ENCODE assay signal across 15 cellular contexts in genomic region chr2:99404800-99405669, GRCh38.
A peak's percentile ranks its signal among the peaks of the same experiment; 100 is the strongest.
DNase-seq lines count a peak whose midpoint lies in the region; ATAC-seq, FAIRE-seq and TF ChIP-seq lines count a peak whose summit lies in the region.
"Had no signal": no experiment of that assay in that cellular context is flagged by ENCODE, and none has a peak within 500 bp of the region (broad histone marks: within the 10 kb centered on the region; RNA-seq: fewer than 3 reads in every experiment).

No MANE protein-coding gene starts in this region.

- no peak for DNase-seq in endothelial cell of umbilical vein (ENCODE audit: low read depth, low spot score)
- no peak for DNase-seq in mesothelial cell of epicardium (ENCODE audit: low spot score in 2 of 2, unreplicated experiment in 2 of 2)
- no peak for DNase-seq in NCI-H1092 treated with DMSO at 0.1 percent for 48 hours (lab: John Stamatoyannopoulos, UW)
- DNase-seq in effector memory CD8-positive, alpha-beta T cell = no peak
- DNase-seq in MV-4-11 (lab: John Stamatoyannopoulos, UW) = no peak
- DNase-seq in neural progenitor cell (ENCODE audit: low spot score) = no peak
- DNase-seq: activated naive CD8-positive, alpha-beta T cell treated with anti-CD3 and anti-CD28 coated beads, Interleukin-2, amount 10 ng/mL, durations not matched to agents 7 days and 5 days; NCI-H1930; retina; stimulated activated CD4-positive, alpha-beta T cell treated with anti-CD3 and anti-CD28 coated beads, Interleukin-2, amount 100 ng/mL, for 24 hours; transverse colon had no signal

- peaks cover 9% of the 10 kb centered on the region for H3F3A ChIP-seq in neural progenitor cell (ENCODE audit: low read depth)

- TF ChIP-seq POLR2A in endothelial cell of umbilical vein (IDR thresholded peaks at IDR 0.05; ENCODE audit: low read depth, low read length) = peak; percentile 36

- BruUV-seq in endothelial cell of umbilical vein (replicated peaks; lab: Mats Ljungman, UMichigan) = no TSS peak

- H3K36me3 Mint-ChIP-seq in mesothelial cell of epicardium (peaks cover 20% of the 10 kb centered on the region), neural progenitor cell (peaks cover 27% of the 10 kb centered on the region)
- H3K36me3 Mint-ChIP-seq in effector memory CD8-positive, alpha-beta T cell (ENCODE audit: insufficient read depth) = peaks cover 41% of the 10 kb centered on the region

- peak overlapping the region; percentile 53; the same call in 1 of the 2 replicates for H3K27ac ChIP-seq in C4-2B
- H3K27ac ChIP-seq in HUES48 (ENCODE audit: low read depth, low read length) = peak overlapping the region; percentile 40
- H3K27ac ChIP-seq in endothelial cell of umbilical vein (ENCODE audit: insufficient read depth, low read depth, low read length) = no peak overlapping the region
- no peak overlapping the region for H3K27ac ChIP-seq in neural progenitor cell
- H3K27ac ChIP-seq: HL-60, transverse colon had no signal

- H3K9me3 ChIP-seq in HUES48 (ENCODE audit: control insufficient read depth, insufficient read depth, low read length) = no peaks in the 10 kb centered on the region
- no peaks in the 10 kb centered on the region for H3K9me3 ChIP-seq in endothelial cell of umbilical vein (replicated peaks; ENCODE audit: control insufficient read depth, insufficient read depth, low read length)
- H3K9me3 ChIP-seq in neural progenitor cell (ENCODE audit: low read depth) = no peaks in the 10 kb centered on the region
- H3K9me3 ChIP-seq: transverse colon had no signal

- no peaks in the 10 kb centered on the region for H4K20me1 ChIP-seq in endothelial cell of umbilical vein (replicated peaks; ENCODE audit: control insufficient read depth, extremely low read depth, insufficient read depth, low read length)
- peaks cover 19% of the 10 kb centered on the region for H4K20me1 ChIP-seq in neural progenitor cell (ENCODE audit: low read depth)

- CTCF ChIA-PET in endothelial cell of umbilical vein (lab: Charles Lee) = interaction anchor here (1.2 kb wide), 1 partner anchor 31 kb away, joined by 4 read pairs; no protein-coding TSS in a partner anchor

- H3K36me3 ChIP-seq in HUES48 (ENCODE audit: control insufficient read depth, insufficient read depth, low read length) (peaks cover 87% of the 10 kb centered on the region), endothelial cell of umbilical vein (ENCODE audit: control insufficient read depth in 2 of 2, extremely low read depth in 1 of 2, insufficient read depth in 2 of 2, low read length in 2 of 2) (peaks cover 20 to 32% of the 10 kb centered on the region in 2 experiments), neural progenitor cell (peaks cover 17% of the 10 kb centered on the region)

- H3K9me1 ChIP-seq in endothelial cell of umbilical vein (replicated peaks; ENCODE audit: control insufficient read depth, extremely low read depth, insufficient read depth, low read length) = no peaks in the 10 kb centered on the region

- no peak for FAIRE-seq in endothelial cell of umbilical vein (lab: Jason Lieb, UNC)
- FAIRE-seq: D721Med had no signal

- H3K27me3 ChIP-seq in HUES48 (ENCODE audit: control insufficient read depth, insufficient read depth, low read length) (no peaks in the 10 kb centered on the region), endothelial cell of umbilical vein (ENCODE audit: control insufficient read depth in 2 of 2, insufficient read depth in 2 of 2, low read length in 2 of 2) (no peaks in the 10 kb centered on the region), neural progenitor cell (no peaks in the 10 kb centered on the region)
- H3K27me3 ChIP-seq: transverse colon had no signal

- intact Hi-C loops in endothelial cell of umbilical vein (cut with micrococcal nuclease) = loop anchor here (5.0 kb wide), 1 partner anchor 87 kb away; the partner anchor contains the start of gene REV1

- H3K4me3 ChIP-seq in HUES48 (ENCODE audit: low read depth, low read length) (no peak overlapping the region), endothelial cell of umbilical vein (replicated peaks in 1 of 3; ENCODE audit: insufficient read depth in 1 of 3, low read depth in 1 of 3, low read length in 3 of 3) (no peak overlapping the region), neural progenitor cell (no peak overlapping the region)
- H3K4me3 ChIP-seq: transverse colon had no signal

- TF ChIP-seq CTCF in C4-2B (conservative IDR thresholded peaks at IDR 0.05) (no peak), endothelial cell of umbilical vein (IDR thresholded peaks at IDR 0.05; ENCODE audit: extremely low read depth in 1 of 2, insufficient read depth in 1 of 2, low read depth in 1 of 2, low read length in 2 of 2) (no peak), mesothelial cell of epicardium (IDR thresholded peaks at IDR 0.05; ENCODE audit: unreplicated experiment) (no peak), neural progenitor cell (IDR thresholded peaks at IDR 0.05) (no peak)

- H3K4me1 ChIP-seq in HUES48 (ENCODE audit: control insufficient read depth, insufficient read depth, low read length) (peaks cover 19% of the 10 kb centered on the region), endothelial cell of umbilical vein (ENCODE audit: control insufficient read depth, extremely low read depth, insufficient read depth, low read length) (no peaks in the 10 kb centered on the region), neural progenitor cell (no peaks in the 10 kb centered on the region)
- H3K4me1 ChIP-seq: transverse colon had no signal

- H3K4me1 Mint-ChIP-seq in mesothelial cell of epicardium (peaks cover 16% of the 10 kb centered on the region), neural progenitor cell (peaks cover 23% of the 10 kb centered on the region)
- H3K4me1 Mint-ChIP-seq in effector memory CD8-positive, alpha-beta T cell (ENCODE audit: low read depth in 2 of 2) = no peaks in the 10 kb centered on the region

- H3K4me3 Mint-ChIP-seq in mesothelial cell of epicardium (no peak overlapping the region), neural progenitor cell (no peak overlapping the region)
- H3K4me3 Mint-ChIP-seq in effector memory CD8-positive, alpha-beta T cell = no peak overlapping the region
- H3K4me3 Mint-ChIP-seq: activated naive CD8-positive, alpha-beta T cell treated with anti-CD3 and anti-CD28 coated beads, Interleukin-2, amount 10 ng/mL, durations not matched to agents 7 days and 5 days had no signal

- dilution Hi-C loops in endothelial cell of umbilical vein (cut with MboI; ENCODE audit: extremely low pct_ligation_motif_present, low sequenced_read_pairs) = no loop called here

- H3K9ac ChIP-seq in HUES48 (ENCODE audit: low read depth, low read length) (no peak overlapping the region), endothelial cell of umbilical vein (replicated peaks; ENCODE audit: extremely low read depth, insufficient read depth, low read length) (no peak overlapping the region), neural progenitor cell (no peak overlapping the region)

- H3K79me2 ChIP-seq in endothelial cell of umbilical vein (ENCODE audit: control insufficient read depth, insufficient read depth, low read length) (no peaks in the 10 kb centered on the region), neural progenitor cell (ENCODE audit: low read depth) (no peaks in the 10 kb centered on the region)

- no peak overlapping the region for H3K4me2 ChIP-seq in endothelial cell of umbilical vein (ENCODE audit: insufficient read depth, low read length)
- no peak overlapping the region for H3K4me2 ChIP-seq in neural progenitor cell

- H3K9me3 Mint-ChIP-seq in mesothelial cell of epicardium (no peaks in the 10 kb centered on the region), neural progenitor cell (no peaks in the 10 kb centered on the region)
- no peaks in the 10 kb centered on the region for H3K9me3 Mint-ChIP-seq in effector memory CD8-positive, alpha-beta T cell
- H3K9me3 Mint-ChIP-seq: activated naive CD8-positive, alpha-beta T cell treated with anti-CD3 and anti-CD28 coated beads, Interleukin-2, amount 10 ng/mL, durations not matched to agents 7 days and 5 days had no signal

- POLR2A ChIA-PET in endothelial cell of umbilical vein (lab: Charles Lee) = no interaction called here

- H3K27ac Mint-ChIP-seq in mesothelial cell of epicardium (peak overlapping the region; percentile 43), neural progenitor cell (no peak overlapping the region)
- H3K27ac Mint-ChIP-seq in effector memory CD8-positive, alpha-beta T cell = no peak overlapping the region
- H3K27ac Mint-ChIP-seq: activated naive CD8-positive, alpha-beta T cell treated with anti-CD3 and anti-CD28 coated beads, Interleukin-2, amount 10 ng/mL, durations not matched to agents 7 days and 5 days had no signal

- H2AFZ ChIP-seq in endothelial cell of umbilical vein (ENCODE audit: low read depth, low read length) (no peak overlapping the region), neural progenitor cell (replicated peaks) (no peak overlapping the region)

- no peaks in the 10 kb centered on the region for H3K27me3 Mint-ChIP-seq in mesothelial cell of epicardium (ENCODE audit: low read depth)
- H3K27me3 Mint-ChIP-seq in effector memory CD8-positive, alpha-beta T cell = no peaks in the 10 kb centered on the region
- H3K27me3 Mint-ChIP-seq in neural progenitor cell (ENCODE audit: insufficient read depth, low read depth) = peaks cover 6% of the 10 kb centered on the region
- H3K27me3 Mint-ChIP-seq: activated naive CD8-positive, alpha-beta T cell treated with anti-CD3 and anti-CD28 coated beads, Interleukin-2, amount 10 ng/mL, durations not matched to agents 7 days and 5 days had no signal

- no peak for ATAC-seq in effector memory CD8-positive, alpha-beta T cell (replicated peaks)

TF ChIP-seq in endothelial cell of umbilical vein, 7 proteins besides CTCF, POLR2A, EP300 and RAD21:
- TF ChIP-seq MAX (IDR thresholded peaks at IDR 0.05; ENCODE audit: insufficient read depth, insufficient read length) (no peak), GATA2 (IDR thresholded peaks at IDR 0.05; ENCODE audit: insufficient read depth, insufficient read length, low read depth, low read length) (no peak), MYC (IDR thresholded peaks at IDR 0.05; ENCODE audit: low read depth, low read length) (no peak), FOS (IDR thresholded peaks at IDR 0.05; ENCODE audit: borderline replicate concordance, insufficient read depth, low read length) (no peak), POLR2AphosphoS5 (IDR thresholded peaks at IDR 0.05; ENCODE audit: insufficient read depth, low read depth, low read length) (no peak), JUN (IDR thresholded peaks at IDR 0.05; ENCODE audit: borderline replicate concordance, insufficient read depth, insufficient read length, low read depth) (no peak), EZH2 (IDR thresholded peaks at IDR 0.05; ENCODE audit: borderline replicate concordance, low read depth, low read length, severe bottlenecking) (no peak)

Comparison
In these comparisons a context has a peak if more than half of its experiments do, and no peak if none do; other contexts are left out.
1. H3K27ac ChIP-seq: peak in C4-2B (single experiment) and HUES48 (single experiment); none in endothelial cell of umbilical vein (single experiment) and neural progenitor cell (single experiment).